In the genomic region with DNA sequence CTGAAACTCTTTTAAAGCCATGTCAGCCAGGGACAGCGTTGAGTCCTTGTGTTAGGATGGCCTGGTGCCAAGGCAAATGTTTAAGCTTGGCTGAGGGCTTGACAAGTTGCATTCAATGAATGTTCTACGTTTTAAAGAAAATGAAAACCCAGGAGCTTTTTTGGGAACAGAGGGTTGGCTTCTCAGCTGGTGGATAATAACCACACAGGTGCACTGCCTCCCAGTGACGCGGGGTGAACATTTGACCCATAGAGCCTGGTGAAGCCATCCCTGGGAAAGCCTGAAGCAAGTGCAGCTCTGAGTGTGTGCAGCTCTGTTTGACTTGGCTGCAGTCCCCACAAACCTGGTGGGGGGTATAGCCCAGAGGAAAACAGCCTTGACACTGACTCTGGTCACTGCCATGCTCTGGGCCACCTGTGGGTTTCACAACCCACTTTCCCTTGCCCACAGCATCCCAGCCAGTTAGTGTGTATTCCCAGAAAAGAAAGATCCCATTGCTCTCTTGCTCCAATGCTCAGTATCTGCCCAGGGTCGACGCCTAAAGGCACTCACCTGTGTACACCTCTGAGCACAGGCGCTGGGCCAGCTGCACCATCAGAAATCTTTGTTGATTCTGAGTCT, we compare ENCODE assay signal across 14 cellular contexts.
DNase-seq lines count a peak whose midpoint lies in the region; ATAC-seq and TF ChIP-seq lines count a peak whose summit lies in the region.
"Had no signal": no experiment of that assay in that cellular context is flagged by ENCODE, and none has a peak within 500 bp of the region (broad histone marks: within the 10 kb centered on the region; RNA-seq: fewer than 3 reads in every experiment).

No MANE protein-coding gene starts in this region.

- CTCF ChIA-PET in activated CD8-positive, alpha-beta memory T cell treated with anti-CD3 and anti-CD28 coated beads, Interleukin-2, amount 10 ng/mL, durations not matched to agents 7 days and 5 days (lab: Charles Lee) = interaction anchor here (1.0 kb wide), 1 partner anchor 12 kb away, joined by 4 read pairs; no protein-coding TSS in a partner anchor

- H3K4me3 Mint-ChIP-seq in activated CD8-positive, alpha-beta memory T cell treated with anti-CD3 and anti-CD28 coated beads, Interleukin-2, amount 10 ng/mL, durations not matched to agents 7 days and 5 days = no peak overlapping the region
- H3K4me3 Mint-ChIP-seq: natural killer cell had no signal

- no peaks in the 10 kb centered on the region for H3K27me3 ChIP-seq in lower lobe of right lung (ENCODE audit: low read depth)
- no peaks in the 10 kb centered on the region for H3K27me3 ChIP-seq in vagina
- H3K27me3 ChIP-seq: BE2C, SJCRH30 had no signal

- ATAC-seq in lower lobe of right lung = peak; percentile 74 to 77
- no peak for ATAC-seq in HG02973 (IDR thresholded peaks at IDR 0.05; ENCODE audit: unreplicated experiment)
- no peak for ATAC-seq in activated CD8-positive, alpha-beta memory T cell treated with anti-CD3 and anti-CD28 coated beads, Interleukin-2, amount 10 ng/mL, durations not matched to agents 7 days and 5 days
- ATAC-seq: natural killer cell had no signal

- H3K27me3 Mint-ChIP-seq in activated CD8-positive, alpha-beta memory T cell treated with anti-CD3 and anti-CD28 coated beads, Interleukin-2, amount 10 ng/mL, durations not matched to agents 7 days and 5 days = no peaks in the 10 kb centered on the region

- H3K9me3 Mint-ChIP-seq in activated CD8-positive, alpha-beta memory T cell treated with anti-CD3 and anti-CD28 coated beads, Interleukin-2, amount 10 ng/mL, durations not matched to agents 7 days and 5 days (ENCODE audit: low read depth) = peaks cover 5% of the 10 kb centered on the region
- H3K9me3 Mint-ChIP-seq: natural killer cell had no signal

- no peak overlapping the region for H3K27ac ChIP-seq in lower lobe of right lung
- H3K27ac ChIP-seq in vagina = no peak overlapping the region
- H3K27ac ChIP-seq: SJCRH30, WERI-Rb-1 had no signal

- TF ChIP-seq CTCF in lower lobe of right lung (IDR thresholded peaks at IDR 0.05) = no peak
- no peak for TF ChIP-seq CTCF in vagina (IDR thresholded peaks at IDR 0.05)

- H3K4me3 ChIP-seq in lower lobe of right lung (no peak overlapping the region), vagina (no peak overlapping the region)
- H3K4me3 ChIP-seq: SJCRH30 had no signal

- no peaks in the 10 kb centered on the region for H3K36me3 ChIP-seq in lower lobe of right lung
- H3K36me3 ChIP-seq in vagina = no peaks in the 10 kb centered on the region
- H3K36me3 ChIP-seq: BE2C, SJCRH30, WERI-Rb-1 had no signal

- peaks cover 5% of the 10 kb centered on the region for H3K4me1 Mint-ChIP-seq in activated CD8-positive, alpha-beta memory T cell treated with anti-CD3 and anti-CD28 coated beads, Interleukin-2, amount 10 ng/mL, durations not matched to agents 7 days and 5 days

- DNase-seq in DMS79 (lab: John Stamatoyannopoulos, UW) = peak; percentile 89
- peak; percentile 65 for DNase-seq in NCI-H2029 treated with DMSO at 0.1 percent for 48 hours (lab: John Stamatoyannopoulos, UW)
- peak; percentile 92 for DNase-seq in RPMI8226
- DNase-seq in lower lobe of right lung = peak; percentile 55
- no peak for DNase-seq in stimulated activated CD4-positive, alpha-beta T cell treated with anti-CD3 and anti-CD28 coated beads, Interleukin-4, amount 100 ng/mL, for 1 hour
- no peak for DNase-seq in vagina (ENCODE audit: extremely low spot score in 2 of 2)
- DNase-seq in activated CD8-positive, alpha-beta memory T cell treated with anti-CD3 and anti-CD28 coated beads, Interleukin-2, amount 10 ng/mL, durations not matched to agents 7 days and 5 days = no peak
- DNase-seq: activated CD8-positive, alpha-beta memory T cell treated with anti-CD3 and anti-CD28 coated beads, Interleukin-2, amount 50 U/mL, for 4 hours; BE2C; natural killer cell; NCI-H526 treated with DMSO at 0.1 percent for 48 hours; SJCRH30; WERI-Rb-1 had no signal

- H3K9me3 ChIP-seq in lower lobe of right lung (no peaks in the 10 kb centered on the region), vagina (no peaks in the 10 kb centered on the region)
- H3K9me3 ChIP-seq: BE2C, SJCRH30 had no signal

- TF ChIP-seq POLR2A in vagina (IDR thresholded peaks at IDR 0.05) = no peak

- no peak overlapping the region for H3K27ac Mint-ChIP-seq in activated CD8-positive, alpha-beta memory T cell treated with anti-CD3 and anti-CD28 coated beads, Interleukin-2, amount 10 ng/mL, durations not matched to agents 7 days and 5 days
- H3K27ac Mint-ChIP-seq: natural killer cell had no signal

- peaks cover 15% of the 10 kb centered on the region for H3K4me1 ChIP-seq in lower lobe of right lung
- no peaks in the 10 kb centered on the region for H3K4me1 ChIP-seq in vagina
- H3K4me1 ChIP-seq: BE2C, SJCRH30 had no signal

- H3K36me3 Mint-ChIP-seq in activated CD8-positive, alpha-beta memory T cell treated with anti-CD3 and anti-CD28 coated beads, Interleukin-2, amount 10 ng/mL, durations not matched to agents 7 days and 5 days = peaks cover 9% of the 10 kb centered on the region
- H3K36me3 Mint-ChIP-seq: natural killer cell had no signal

- intact Hi-C loops in lower lobe of right lung (cut with DNase I) = no loop called here
- intact Hi-C loops in vagina (cut with DNase I) = no loop called here

Comparison
In these comparisons a context has a peak if more than half of its experiments do, and no peak if none do; other contexts are left out.
1. DNase-seq: peak in DMS79 (single experiment), NCI-H2029 treated with DMSO at 0.1 percent for 48 hours (single experiment), RPMI8226 (single experiment) and lower lobe of right lung (single experiment); none in stimulated activated CD4-positive, alpha-beta T cell treated with anti-CD3 and anti-CD28 coated beads, Interleukin-4, amount 100 ng/mL, for 1 hour (single experiment), vagina (0 of 2) and activated CD8-positive, alpha-beta memory T cell treated with anti-CD3 and anti-CD28 coated beads, Interleukin-2, amount 10 ng/mL, durations not matched to agents 7 days and 5 days (single experiment).
2. ATAC-seq: peak in lower lobe of right lung (2 of 2); none in HG02973 (single experiment) and activated CD8-positive, alpha-beta memory T cell treated with anti-CD3 and anti-CD28 coated beads, Interleukin-2, amount 10 ng/mL, durations not matched to agents 7 days and 5 days (single experiment).